In the genomic region with DNA sequence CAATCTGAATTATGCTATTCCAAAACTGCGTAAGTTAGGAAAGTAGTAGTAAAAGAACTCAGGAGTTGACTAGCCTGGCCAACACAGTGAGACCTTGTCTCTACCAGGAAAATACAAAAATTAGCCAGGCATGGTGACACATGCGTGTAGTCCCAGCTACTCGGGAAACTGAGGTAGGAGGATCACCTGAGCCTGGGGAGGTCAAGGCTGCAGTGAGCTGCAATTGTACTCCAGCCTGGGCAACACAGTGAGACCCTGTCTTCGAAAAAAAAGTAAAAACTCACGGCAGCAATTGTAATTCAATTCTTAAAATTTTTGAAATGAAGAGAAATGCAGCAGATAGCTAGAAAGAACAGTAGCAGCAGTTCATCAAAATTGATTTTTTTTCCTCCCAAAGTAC, we compare ENCODE assay signal across 1 cellular context.
TF ChIP-seq lines count a peak whose summit lies in the region.

No MANE protein-coding gene starts in this region.

TF ChIP-seq in HEK293, 187 proteins besides CTCF, POLR2A, EP300 and RAD21 (continued from another document):
- TF ChIP-seq ZNF488 (tag by site-specific recombination; IDR thresholded peaks at IDR 0.05): no peak
- TF ChIP-seq ZBTB48 (tag by site-specific recombination; IDR thresholded peaks at IDR 0.05): no peak
- TF ChIP-seq ZNF248 (tag by site-specific recombination; IDR thresholded peaks at IDR 0.05): no peak
- TF ChIP-seq ZNF121 (tag by site-specific recombination; IDR thresholded peaks at IDR 0.05): peak; percentile 49; the same call in 1 of the 2 replicates
